Comparison of ENCODE assay signal across 1 cellular context in the genomic region with DNA sequence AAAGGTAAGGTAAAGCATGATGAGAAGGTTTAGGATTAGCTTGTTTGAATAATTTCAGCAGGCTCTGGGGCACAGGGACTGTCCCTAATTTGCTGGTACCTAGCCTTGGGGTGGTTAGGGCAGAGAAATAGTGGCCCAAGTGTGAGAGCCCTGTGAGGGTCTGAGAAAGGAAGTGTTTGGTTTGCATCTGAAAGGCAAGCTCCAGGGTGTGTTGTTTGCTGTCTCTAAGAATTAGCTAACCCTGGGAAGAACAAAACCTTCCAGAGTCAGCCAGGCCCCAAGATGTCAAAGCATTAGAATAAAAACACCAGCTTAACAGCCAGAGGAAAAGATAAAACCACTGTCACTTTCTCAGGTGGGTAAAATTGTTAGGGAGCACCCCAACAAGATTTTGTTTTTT.
TF ChIP-seq lines count a peak whose summit lies in the region.

No MANE protein-coding gene starts in this region.

TF ChIP-seq in GM23338, 12 proteins besides CTCF, POLR2A, EP300 and RAD21 (continued from another document):
- TF ChIP-seq, protein P1, sequence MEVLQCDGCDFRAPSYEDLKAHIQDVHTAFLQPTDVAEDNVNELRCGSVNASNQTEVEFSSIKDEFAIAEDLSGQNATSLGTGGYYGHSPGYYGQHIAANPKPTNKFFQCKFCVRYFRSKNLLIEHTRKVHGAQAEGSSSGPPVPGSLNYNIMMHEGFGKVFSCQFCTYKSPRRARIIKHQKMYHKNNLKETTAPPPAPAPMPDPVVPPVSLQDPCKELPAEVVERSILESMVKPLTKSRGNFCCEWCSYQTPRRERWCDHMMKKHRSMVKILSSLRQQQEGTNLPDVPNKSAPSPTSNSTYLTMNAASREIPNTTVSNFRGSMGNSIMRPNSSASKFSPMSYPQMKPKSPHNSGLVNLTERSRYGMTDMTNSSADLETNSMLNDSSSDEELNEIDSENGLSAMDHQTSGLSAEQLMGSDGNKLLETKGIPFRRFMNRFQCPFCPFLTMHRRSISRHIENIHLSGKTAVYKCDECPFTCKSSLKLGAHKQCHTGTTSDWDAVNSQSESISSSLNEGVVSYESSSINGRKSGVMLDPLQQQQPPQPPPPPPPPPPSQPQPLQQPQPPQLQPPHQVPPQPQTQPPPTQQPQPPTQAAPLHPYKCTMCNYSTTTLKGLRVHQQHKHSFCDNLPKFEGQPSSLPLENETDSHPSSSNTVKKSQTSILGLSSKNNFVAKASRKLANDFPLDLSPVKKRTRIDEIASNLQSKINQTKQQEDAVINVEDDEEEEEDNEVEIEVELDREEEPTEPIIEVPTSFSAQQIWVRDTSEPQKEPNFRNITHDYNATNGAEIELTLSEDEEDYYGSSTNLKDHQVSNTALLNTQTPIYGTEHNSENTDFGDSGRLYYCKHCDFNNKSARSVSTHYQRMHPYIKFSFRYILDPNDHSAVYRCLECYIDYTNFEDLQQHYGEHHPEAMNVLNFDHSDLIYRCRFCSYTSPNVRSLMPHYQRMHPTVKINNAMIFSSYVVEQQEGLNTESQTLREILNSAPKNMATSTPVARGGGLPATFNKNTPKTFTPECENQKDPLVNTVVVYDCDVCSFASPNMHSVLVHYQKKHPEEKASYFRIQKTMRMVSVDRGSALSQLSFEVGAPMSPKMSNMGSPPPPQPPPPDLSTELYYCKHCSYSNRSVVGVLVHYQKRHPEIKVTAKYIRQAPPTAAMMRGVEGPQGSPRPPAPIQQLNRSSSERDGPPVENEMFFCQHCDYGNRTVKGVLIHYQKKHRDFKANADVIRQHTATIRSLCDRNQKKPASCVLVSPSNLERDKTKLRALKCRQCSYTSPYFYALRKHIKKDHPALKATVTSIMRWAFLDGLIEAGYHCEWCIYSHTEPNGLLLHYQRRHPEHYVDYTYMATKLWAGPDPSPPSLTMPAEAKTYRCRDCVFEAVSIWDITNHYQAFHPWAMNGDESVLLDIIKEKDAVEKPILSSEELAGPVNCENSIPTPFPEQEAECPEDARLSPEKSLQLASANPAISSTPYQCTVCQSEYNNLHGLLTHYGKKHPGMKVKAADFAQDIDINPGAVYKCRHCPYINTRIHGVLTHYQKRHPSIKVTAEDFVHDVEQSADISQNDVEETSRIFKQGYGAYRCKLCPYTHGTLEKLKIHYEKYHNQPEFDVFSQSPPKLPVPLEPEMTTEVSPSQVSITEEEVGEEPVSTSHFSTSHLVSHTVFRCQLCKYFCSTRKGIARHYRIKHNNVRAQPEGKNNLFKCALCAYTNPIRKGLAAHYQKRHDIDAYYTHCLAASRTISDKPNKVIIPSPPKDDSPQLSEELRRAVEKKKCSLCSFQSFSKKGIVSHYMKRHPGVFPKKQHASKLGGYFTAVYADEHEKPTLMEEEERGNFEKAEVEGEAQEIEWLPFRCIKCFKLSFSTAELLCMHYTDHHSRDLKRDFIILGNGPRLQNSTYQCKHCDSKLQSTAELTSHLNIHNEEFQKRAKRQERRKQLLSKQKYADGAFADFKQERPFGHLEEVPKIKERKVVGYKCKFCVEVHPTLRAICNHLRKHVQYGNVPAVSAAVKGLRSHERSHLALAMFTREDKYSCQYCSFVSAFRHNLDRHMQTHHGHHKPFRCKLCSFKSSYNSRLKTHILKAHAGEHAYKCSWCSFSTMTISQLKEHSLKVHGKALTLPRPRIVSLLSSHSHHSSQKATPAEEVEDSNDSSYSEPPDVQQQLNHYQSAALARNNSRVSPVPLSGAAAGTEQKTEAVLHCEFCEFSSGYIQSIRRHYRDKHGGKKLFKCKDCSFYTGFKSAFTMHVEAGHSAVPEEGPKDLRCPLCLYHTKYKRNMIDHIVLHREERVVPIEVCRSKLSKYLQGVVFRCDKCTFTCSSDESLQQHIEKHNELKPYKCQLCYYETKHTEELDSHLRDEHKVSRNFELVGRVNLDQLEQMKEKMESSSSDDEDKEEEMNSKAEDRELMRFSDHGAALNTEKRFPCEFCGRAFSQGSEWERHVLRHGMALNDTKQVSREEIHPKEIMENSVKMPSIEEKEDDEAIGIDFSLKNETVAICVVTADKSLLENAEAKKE (CRISPR knock-in tag; IDR thresholded peaks at IDR 0.05), result no peak
